In genomic region chrX:77502951-77503525, GRCh38 we compare ENCODE assay signal across 2 cellular contexts.
A peak's percentile ranks its signal among the peaks of the same experiment; 100 is the strongest.
TF ChIP-seq lines count a peak whose summit lies in the region.

No MANE protein-coding gene starts in this region.

TF ChIP-seq in GM23338, 12 proteins besides CTCF, POLR2A, EP300 and RAD21:
- TF ChIP-seq POLR2AphosphoS5 (IDR thresholded peaks at IDR 0.05; ENCODE audit: low read depth), result no peak; the same call in 1 of the 2 replicates
- TF ChIP-seq EZH2 (IDR thresholded peaks at IDR 0.05; ENCODE audit: low read depth, unreplicated experiment), result no peak
- TF ChIP-seq ZNF331 (CRISPR knock-in tag; IDR thresholded peaks at IDR 0.05; ENCODE audit: low read depth), result no peak
- TF ChIP-seq EZH2phosphoT487 (IDR thresholded peaks at IDR 0.05; ENCODE audit: unreplicated experiment), result no peak
- no peak for TF ChIP-seq CREB1 (CRISPR knock-in tag; IDR thresholded peaks at IDR 0.05; ENCODE audit: low read depth)
- no peak for TF ChIP-seq NANOG (IDR thresholded peaks at IDR 0.05; ENCODE audit: borderline replicate concordance)
- TF ChIP-seq, protein P1, sequence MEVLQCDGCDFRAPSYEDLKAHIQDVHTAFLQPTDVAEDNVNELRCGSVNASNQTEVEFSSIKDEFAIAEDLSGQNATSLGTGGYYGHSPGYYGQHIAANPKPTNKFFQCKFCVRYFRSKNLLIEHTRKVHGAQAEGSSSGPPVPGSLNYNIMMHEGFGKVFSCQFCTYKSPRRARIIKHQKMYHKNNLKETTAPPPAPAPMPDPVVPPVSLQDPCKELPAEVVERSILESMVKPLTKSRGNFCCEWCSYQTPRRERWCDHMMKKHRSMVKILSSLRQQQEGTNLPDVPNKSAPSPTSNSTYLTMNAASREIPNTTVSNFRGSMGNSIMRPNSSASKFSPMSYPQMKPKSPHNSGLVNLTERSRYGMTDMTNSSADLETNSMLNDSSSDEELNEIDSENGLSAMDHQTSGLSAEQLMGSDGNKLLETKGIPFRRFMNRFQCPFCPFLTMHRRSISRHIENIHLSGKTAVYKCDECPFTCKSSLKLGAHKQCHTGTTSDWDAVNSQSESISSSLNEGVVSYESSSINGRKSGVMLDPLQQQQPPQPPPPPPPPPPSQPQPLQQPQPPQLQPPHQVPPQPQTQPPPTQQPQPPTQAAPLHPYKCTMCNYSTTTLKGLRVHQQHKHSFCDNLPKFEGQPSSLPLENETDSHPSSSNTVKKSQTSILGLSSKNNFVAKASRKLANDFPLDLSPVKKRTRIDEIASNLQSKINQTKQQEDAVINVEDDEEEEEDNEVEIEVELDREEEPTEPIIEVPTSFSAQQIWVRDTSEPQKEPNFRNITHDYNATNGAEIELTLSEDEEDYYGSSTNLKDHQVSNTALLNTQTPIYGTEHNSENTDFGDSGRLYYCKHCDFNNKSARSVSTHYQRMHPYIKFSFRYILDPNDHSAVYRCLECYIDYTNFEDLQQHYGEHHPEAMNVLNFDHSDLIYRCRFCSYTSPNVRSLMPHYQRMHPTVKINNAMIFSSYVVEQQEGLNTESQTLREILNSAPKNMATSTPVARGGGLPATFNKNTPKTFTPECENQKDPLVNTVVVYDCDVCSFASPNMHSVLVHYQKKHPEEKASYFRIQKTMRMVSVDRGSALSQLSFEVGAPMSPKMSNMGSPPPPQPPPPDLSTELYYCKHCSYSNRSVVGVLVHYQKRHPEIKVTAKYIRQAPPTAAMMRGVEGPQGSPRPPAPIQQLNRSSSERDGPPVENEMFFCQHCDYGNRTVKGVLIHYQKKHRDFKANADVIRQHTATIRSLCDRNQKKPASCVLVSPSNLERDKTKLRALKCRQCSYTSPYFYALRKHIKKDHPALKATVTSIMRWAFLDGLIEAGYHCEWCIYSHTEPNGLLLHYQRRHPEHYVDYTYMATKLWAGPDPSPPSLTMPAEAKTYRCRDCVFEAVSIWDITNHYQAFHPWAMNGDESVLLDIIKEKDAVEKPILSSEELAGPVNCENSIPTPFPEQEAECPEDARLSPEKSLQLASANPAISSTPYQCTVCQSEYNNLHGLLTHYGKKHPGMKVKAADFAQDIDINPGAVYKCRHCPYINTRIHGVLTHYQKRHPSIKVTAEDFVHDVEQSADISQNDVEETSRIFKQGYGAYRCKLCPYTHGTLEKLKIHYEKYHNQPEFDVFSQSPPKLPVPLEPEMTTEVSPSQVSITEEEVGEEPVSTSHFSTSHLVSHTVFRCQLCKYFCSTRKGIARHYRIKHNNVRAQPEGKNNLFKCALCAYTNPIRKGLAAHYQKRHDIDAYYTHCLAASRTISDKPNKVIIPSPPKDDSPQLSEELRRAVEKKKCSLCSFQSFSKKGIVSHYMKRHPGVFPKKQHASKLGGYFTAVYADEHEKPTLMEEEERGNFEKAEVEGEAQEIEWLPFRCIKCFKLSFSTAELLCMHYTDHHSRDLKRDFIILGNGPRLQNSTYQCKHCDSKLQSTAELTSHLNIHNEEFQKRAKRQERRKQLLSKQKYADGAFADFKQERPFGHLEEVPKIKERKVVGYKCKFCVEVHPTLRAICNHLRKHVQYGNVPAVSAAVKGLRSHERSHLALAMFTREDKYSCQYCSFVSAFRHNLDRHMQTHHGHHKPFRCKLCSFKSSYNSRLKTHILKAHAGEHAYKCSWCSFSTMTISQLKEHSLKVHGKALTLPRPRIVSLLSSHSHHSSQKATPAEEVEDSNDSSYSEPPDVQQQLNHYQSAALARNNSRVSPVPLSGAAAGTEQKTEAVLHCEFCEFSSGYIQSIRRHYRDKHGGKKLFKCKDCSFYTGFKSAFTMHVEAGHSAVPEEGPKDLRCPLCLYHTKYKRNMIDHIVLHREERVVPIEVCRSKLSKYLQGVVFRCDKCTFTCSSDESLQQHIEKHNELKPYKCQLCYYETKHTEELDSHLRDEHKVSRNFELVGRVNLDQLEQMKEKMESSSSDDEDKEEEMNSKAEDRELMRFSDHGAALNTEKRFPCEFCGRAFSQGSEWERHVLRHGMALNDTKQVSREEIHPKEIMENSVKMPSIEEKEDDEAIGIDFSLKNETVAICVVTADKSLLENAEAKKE (CRISPR knock-in tag; IDR thresholded peaks at IDR 0.05), result no peak
- no peak for TF ChIP-seq ZNF114 (CRISPR knock-in tag; IDR thresholded peaks at IDR 0.05)
- no peak for TF ChIP-seq STAT1 (IDR thresholded peaks at IDR 0.05; ENCODE audit: unreplicated experiment)
- no peak for TF ChIP-seq JUNB (IDR thresholded peaks at IDR 0.05; ENCODE audit: unreplicated experiment)
- no peak for TF ChIP-seq ETS1 (IDR thresholded peaks at IDR 0.05)
- TF ChIP-seq REST (IDR thresholded peaks at IDR 0.05; ENCODE audit: unreplicated experiment), result no peak

TF ChIP-seq in HepG2, 621 proteins besides CTCF, POLR2A, EP300 and RAD21:
- peak; percentile 13 for TF ChIP-seq RBM22 (optimal IDR thresholded peaks at IDR 0.05; ENCODE audit: low read length)
- TF ChIP-seq CSRNP2 (CRISPR knock-in tag; conservative IDR thresholded peaks at IDR 0.05; ENCODE audit: low read depth), result no peak
- 0 out of 2 replicates have a peak, but pooled peaks have one; percentile 32 for TF ChIP-seq PPARG (CRISPR knock-in tag; conservative IDR thresholded peaks at IDR 0.05)
